In genomic region chr9:129587487-129588262, GRCh38 we compare ENCODE assay signal across 18 cellular contexts. TPM values are rescaled to one million over a fixed set of nuclear protein-coding genes. Genes with fewer than 3 reads are reported as not detected.
A peak's percentile ranks its signal among the peaks of the same experiment; 100 is the strongest.
DNase-seq lines count a peak whose midpoint lies in the region; ATAC-seq and TF ChIP-seq lines count a peak whose summit lies in the region.
"Had no signal": no experiment of that assay in that cellular context is flagged by ENCODE, and none has a peak within 500 bp of the region (broad histone marks: within the 10 kb centered on the region; RNA-seq: fewer than 3 reads in every experiment).

No MANE protein-coding gene starts in this region.

- H3K27ac Mint-ChIP-seq in T-helper 17 cell = peak overlapping the region; percentile 78
- H3K27ac Mint-ChIP-seq: activated naive CD8-positive, alpha-beta T cell treated with anti-CD3 and anti-CD28 coated beads for 36 hours had no signal

- H3K4me1 Mint-ChIP-seq in T-helper 17 cell = peaks cover 42% of the 10 kb centered on the region

- H3K9me3 ChIP-seq in T-helper 17 cell (ENCODE audit: control insufficient read depth, low read length, poor library complexity, severe bottlenecking) (no peaks in the 10 kb centered on the region), gastrocnemius medialis (no peaks in the 10 kb centered on the region)
- H3K9me3 ChIP-seq: suprapubic skin had no signal

- no peaks in the 10 kb centered on the region for H3K36me3 ChIP-seq in gastrocnemius medialis
- H3K36me3 ChIP-seq: suprapubic skin had no signal

- no peaks in the 10 kb centered on the region for H3K36me3 Mint-ChIP-seq in T-helper 17 cell (ENCODE audit: low read depth)
- H3K36me3 Mint-ChIP-seq: activated naive CD8-positive, alpha-beta T cell treated with anti-CD3 and anti-CD28 coated beads for 36 hours had no signal

- peaks cover 12% of the 10 kb centered on the region for H3K27me3 Mint-ChIP-seq in T-helper 17 cell
- H3K27me3 Mint-ChIP-seq: activated naive CD8-positive, alpha-beta T cell treated with anti-CD3 and anti-CD28 coated beads for 36 hours had no signal

- peaks cover 0 to 8% of the 10 kb centered on the region in 2 donors for H3K4me1 ChIP-seq in gastrocnemius medialis
- H3K4me1 ChIP-seq: suprapubic skin had no signal

- in situ Hi-C loops in gastrocnemius medialis (cut with MboI; ENCODE audit: low sequenced_read_pairs in 4 of 4) = no loop called here
- in situ Hi-C loops in GM13976 (cut with MboI; ENCODE audit: low sequenced_read_pairs, unreplicated experiment) = no loop called here

- intact Hi-C loops in gastrocnemius medialis (cut with DNase I; ENCODE audit: low total_unique reads) = loop anchor here (10.0 kb wide), 1 partner anchor 83 kb away; no protein-coding TSS in a partner anchor

- no peak for TF ChIP-seq CTCF in gastrocnemius medialis (IDR thresholded peaks at IDR 0.05 in 4 of 5, conservative IDR thresholded peaks at IDR 0.05 in 1 of 5)
- no peak for TF ChIP-seq CTCF in GM13976 (IDR thresholded peaks at IDR 0.05; ENCODE audit: borderline replicate concordance, control extremely low read depth, extremely low read depth, insufficient read depth, missing control alignments)

- no peak overlapping the region for H3K4me3 Mint-ChIP-seq in T-helper 17 cell
- H3K4me3 Mint-ChIP-seq: activated naive CD8-positive, alpha-beta T cell treated with anti-CD3 and anti-CD28 coated beads for 36 hours had no signal

- ATAC-seq in T-helper 17 cell = no peak
- ATAC-seq in gastrocnemius medialis = peak; percentile 83 to 87
- no peak for ATAC-seq in HG02763 (IDR thresholded peaks at IDR 0.05; ENCODE audit: unreplicated experiment)
- ATAC-seq in HG03521 (IDR thresholded peaks at IDR 0.05; ENCODE audit: unreplicated experiment) = no peak
- ATAC-seq: GM12878, HepG2 had no signal

- H3K27ac ChIP-seq in gastrocnemius medialis = peak overlapping the region; percentile 15 to 71 (median 40)
- H3K27ac ChIP-seq: suprapubic skin, VCaP had no signal

- H3K27me3 ChIP-seq in gastrocnemius medialis = no peaks in the 10 kb centered on the region
- H3K27me3 ChIP-seq: suprapubic skin had no signal

- H3K4me3 ChIP-seq in gastrocnemius medialis = no peak overlapping the region
- H3K4me3 ChIP-seq: GM12878, suprapubic skin had no signal

- no peak for TF ChIP-seq POLR2A in gastrocnemius medialis (IDR thresholded peaks at IDR 0.05)

- DNase-seq in HT1080 (ENCODE audit: low read depth) (peak; percentile 35), T-helper 17 cell (no peak), iris pigment epithelial cell (ENCODE audit: low read depth) (peak; percentile 87), gastrocnemius medialis (peak; percentile 38 to 71), GM13976 (ENCODE audit: low spot score) (no peak)
- DNase-seq: activated CD8-positive, alpha-beta memory T cell treated with anti-CD3 and anti-CD28 coated beads, Interleukin-2, amount 50 U/mL, for 4 hours; activated naive CD8-positive, alpha-beta T cell treated with anti-CD3 and anti-CD28 coated beads for 36 hours; central memory CD4-positive, alpha-beta T cell; posterior cingulate gyrus had no signal

RNA-seq across cellular contexts. Expression of gene C9orf50, which starts 33.2 kb away (rescaled TPM):
- total RNA-seq in HT1080 (2014; rRNA removed; shearing (Covaris generic)) = not detected in 2 replicates
- not detected in 2 replicates for polyA plus RNA-seq in HT1080 (2015; cell fraction: cytosol; rRNA removed)
- 0.19 TPM in 1 of 2 replicates, not detected in the other for polyA plus RNA-seq in HT1080 (2015; cell fraction: nucleus; rRNA removed)
- not detected for total RNA-seq in T-helper 17 cell
- total RNA-seq in gastrocnemius medialis = not detected
- total RNA-seq: activated naive CD8-positive, alpha-beta T cell treated with anti-CD3 and anti-CD28 coated beads for 36 hours; GM12878; HepG2; mononuclear cell; OCI-LY7 had no signal
- polyA plus RNA-seq: GM12878, HepG2, keratinocyte had no signal

RNA-seq across cellular contexts. Expression of gene NTMT1, which starts 38.3 kb away (rescaled TPM):
- total RNA-seq in HT1080 (2014; rRNA removed; shearing (Covaris generic)) = 65.9 and 66.4 TPM in 2 replicates
- 55.8 and 77.9 TPM in 2 replicates for polyA plus RNA-seq in HT1080 (2015; cell fraction: cytosol; rRNA removed)
- 36.7 and 44.6 TPM in 2 replicates for polyA plus RNA-seq in HT1080 (2015; cell fraction: nucleus; rRNA removed)
- total RNA-seq in T-helper 17 cell (10 to 100 TPM; 27.0 to 27.8 TPM), gastrocnemius medialis (10 to 100 TPM; 37.8 to 82.1 (median 48.1) TPM)

RNA-seq across cellular contexts. Expression of gene ASB6, which starts 54.3 kb away (rescaled TPM):
- 28.7 and 31.6 TPM in 2 replicates for total RNA-seq in HT1080 (2014; rRNA removed; shearing (Covaris generic))
- 26.7 and 31.9 TPM in 2 replicates for polyA plus RNA-seq in HT1080 (2015; cell fraction: cytosol; rRNA removed)
- 27.3 and 39.5 TPM in 2 replicates for polyA plus RNA-seq in HT1080 (2015; cell fraction: nucleus; rRNA removed)
- total RNA-seq in T-helper 17 cell = 10 to 100 TPM; 21.9 to 28.7 TPM
- total RNA-seq in gastrocnemius medialis = 10 to 100 TPM; 14.4 to 24.0 (median 19.4) TPM

Comparison
In these comparisons a context has a peak if more than half of its experiments do, and no peak if none do; other contexts are left out.
1. DNase-seq: peak in HT1080 (single experiment), iris pigment epithelial cell (single experiment) and gastrocnemius medialis (2 of 2); none in T-helper 17 cell (0 of 3) and GM13976 (single experiment).
2. ATAC-seq: peak in gastrocnemius medialis (2 of 2); none in T-helper 17 cell (single experiment), HG02763 (single experiment) and HG03521 (single experiment).